35 cellular contexts compared by ENCODE assay signal in the genomic region with DNA sequence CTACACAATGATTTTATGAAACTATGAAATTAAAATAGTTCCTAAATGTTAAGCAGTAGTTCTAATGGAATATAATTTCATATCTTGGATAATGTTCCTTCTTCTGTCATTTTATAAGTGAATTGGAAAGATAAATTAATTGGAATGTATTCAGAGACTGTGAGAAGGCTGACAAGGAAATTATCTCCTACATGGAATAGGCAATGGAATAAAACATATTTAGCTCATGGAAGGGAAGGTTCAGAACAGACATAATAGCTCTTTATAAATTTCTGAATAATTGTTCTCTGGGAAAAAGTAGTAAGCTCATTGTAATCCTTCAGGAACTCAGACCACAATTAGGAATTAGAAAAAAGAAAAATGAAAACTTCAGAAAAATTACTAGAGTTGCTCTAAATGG.
DNase-seq lines count a peak whose midpoint lies in the region; ATAC-seq, FAIRE-seq and TF ChIP-seq lines count a peak whose summit lies in the region.
"Had no signal": no experiment of that assay in that cellular context is flagged by ENCODE, and none has a peak within 500 bp of the region (broad histone marks: within the 10 kb centered on the region; RNA-seq: fewer than 3 reads in every experiment).

No MANE protein-coding gene starts in this region.

- H3K9me2 ChIP-seq in neural cell (ENCODE audit: insufficient read depth, low read length) = no peaks in the 10 kb centered on the region

- H4K20me1 ChIP-seq in neural cell (ENCODE audit: insufficient read depth) = no peaks in the 10 kb centered on the region
- H4K20me1 ChIP-seq: BLaER1; BLaER1 treated with 17β-estradiol and CSF1 and Interleukin-3, amounts not matched to agents 10 nM and 100 nM had no signal

- peaks cover 4 to 40% (median 15%) of the 10 kb centered on the region in 6 donors for H3K9me3 Mint-ChIP-seq in immature natural killer cell
- H3K9me3 Mint-ChIP-seq in activated T-helper 2 cell treated with anti-CD3 and anti-CD28 coated beads, Interferon-gamma antibody, Interleukin-2, Interleukin-4, amounts not matched to agents 10 μg/mL and 5 μg/mL and 100 μg/mL, durations not matched to agents 14 hours and 24 hours and 36 hours = peaks cover 9% of the 10 kb centered on the region

- TF ChIP-seq CTCF in neural cell (IDR thresholded peaks at IDR 0.05; ENCODE audit: poor library complexity, severe bottlenecking) = no peak

- H3K4me2 ChIP-seq in neural cell (ENCODE audit: low read length) = no peak overlapping the region
- H3K4me2 ChIP-seq: A549; BLaER1; BLaER1 treated with 17β-estradiol and CSF1 and Interleukin-3, amounts not matched to agents 10 nM and 100 nM had no signal

- DNase-seq in putamen (ENCODE audit: low spot score) = peak; percentile 10
- DNase-seq in small intestine = no peak
- DNase-seq in immature natural killer cell = no peak
- DNase-seq in activated T-helper 2 cell treated with anti-CD3 and anti-CD28 coated beads, Interferon-gamma antibody, Interleukin-2, Interleukin-4, amounts not matched to agents 10 μg/mL and 5 μg/mL and 100 μg/mL, durations not matched to agents 14 hours and 24 hours and 36 hours (ENCODE audit: low spot score) = no peak
- no peak for DNase-seq in left lobe of liver (ENCODE audit: low spot score)
- DNase-seq: 8988T; ACHN; AML-193; BE2C; C1 segment of cervical spinal cord; Caco-2; Calu3; CD4-positive, alpha-beta memory T cell; CD4-positive, alpha-beta T cell; CD4-positive, CD25-positive, alpha-beta regulatory T cell; CD8-positive, alpha-beta memory T cell; CD8-positive, alpha-beta T cell; COR-L47; DMS 273 treated with DMSO at 0.1 percent for 48 hours; DMS153; DMS53; DMS79; DMS79 treated with DMSO at 0.1 percent for 48 hours; DND-41; EL had no signal

- intact Hi-C loops in activated T-helper 2 cell treated with anti-CD3 and anti-CD28 coated beads, Interferon-gamma antibody, Interleukin-2, Interleukin-4, amounts not matched to agents 10 μg/mL and 5 μg/mL and 100 μg/mL, durations not matched to agents 14 hours and 24 hours and 36 hours (cut with micrococcal nuclease) = no loop called here

- TF ChIP-seq RAD21 in neural cell (conservative IDR thresholded peaks at IDR 0.05) = no peak

- no peaks in the 10 kb centered on the region for H3F3A ChIP-seq in neural cell (ENCODE audit: insufficient read depth, low read length, poor library complexity, severe bottlenecking)

- no peaks in the 10 kb centered on the region for H3K36me3 ChIP-seq in neural cell (ENCODE audit: insufficient read depth, low read length)
- no peaks in the 10 kb centered on the region for H3K36me3 ChIP-seq in small intestine (ENCODE audit: control insufficient read depth in 2 of 2, insufficient read depth in 2 of 2, low read length in 2 of 2)
- H3K36me3 ChIP-seq: BE2C; BLaER1; BLaER1 treated with 17β-estradiol and CSF1 and Interleukin-3, amounts not matched to agents 10 nM and 100 nM had no signal

- no peaks in the 10 kb centered on the region for H3K36me3 Mint-ChIP-seq in immature natural killer cell
- H3K36me3 Mint-ChIP-seq in activated T-helper 2 cell treated with anti-CD3 and anti-CD28 coated beads, Interferon-gamma antibody, Interleukin-2, Interleukin-4, amounts not matched to agents 10 μg/mL and 5 μg/mL and 100 μg/mL, durations not matched to agents 14 hours and 24 hours and 36 hours (ENCODE audit: low read depth) = no peaks in the 10 kb centered on the region
- H3K36me3 Mint-ChIP-seq: CD14-positive monocyte; CD4-positive, alpha-beta memory T cell; CD4-positive, CD25-positive, alpha-beta regulatory T cell; CD8-positive, alpha-beta T cell had no signal

- no peak overlapping the region for H3K4me3 ChIP-seq in neural cell (ENCODE audit: low read length)
- no peak overlapping the region for H3K4me3 ChIP-seq in small intestine (ENCODE audit: low read depth in 1 of 2, low read length in 2 of 2)
- H3K4me3 ChIP-seq: A549; BLaER1; BLaER1 treated with 17β-estradiol and CSF1 and Interleukin-3, amounts not matched to agents 10 nM and 100 nM had no signal

- no peaks in the 10 kb centered on the region for H3K9me3 ChIP-seq in neural cell (ENCODE audit: low read length)
- H3K9me3 ChIP-seq in small intestine (ENCODE audit: control insufficient read depth, low read depth) = no peaks in the 10 kb centered on the region
- H3K9me3 ChIP-seq: BE2C; BLaER1; BLaER1 treated with 17β-estradiol and CSF1 and Interleukin-3, amounts not matched to agents 10 nM and 100 nM; Caco-2 had no signal

- no peaks in the 10 kb centered on the region for H3K4me1 ChIP-seq in small intestine (ENCODE audit: control insufficient read depth in 2 of 2, insufficient read depth in 1 of 2, low read depth in 1 of 2, low read length in 1 of 2)
- H3K4me1 ChIP-seq: A549; BE2C; BLaER1; BLaER1 treated with 17β-estradiol and CSF1 and Interleukin-3, amounts not matched to agents 10 nM and 100 nM; Caco-2 had no signal

- H3K79me2 ChIP-seq in neural cell (replicated peaks; ENCODE audit: insufficient read depth, low read length) = no peaks in the 10 kb centered on the region

- H3K4me3 Mint-ChIP-seq in immature natural killer cell = no peak overlapping the region
- H3K4me3 Mint-ChIP-seq in activated T-helper 2 cell treated with anti-CD3 and anti-CD28 coated beads, Interferon-gamma antibody, Interleukin-2, Interleukin-4, amounts not matched to agents 10 μg/mL and 5 μg/mL and 100 μg/mL, durations not matched to agents 14 hours and 24 hours and 36 hours (ENCODE audit: low read depth) = no peak overlapping the region
- H3K4me3 Mint-ChIP-seq: B cell; CD14-positive monocyte; CD4-positive, alpha-beta memory T cell; CD4-positive, alpha-beta T cell; CD4-positive, CD25-positive, alpha-beta regulatory T cell; CD8-positive, alpha-beta memory T cell; CD8-positive, alpha-beta T cell had no signal

- peaks cover 0 to 2% (median 0%) of the 10 kb centered on the region in 3 donors for H3K27me3 Mint-ChIP-seq in immature natural killer cell (ENCODE audit: low read depth in 3 of 3)
- no peaks in the 10 kb centered on the region for H3K27me3 Mint-ChIP-seq in activated T-helper 2 cell treated with anti-CD3 and anti-CD28 coated beads, Interferon-gamma antibody, Interleukin-2, Interleukin-4, amounts not matched to agents 10 μg/mL and 5 μg/mL and 100 μg/mL, durations not matched to agents 14 hours and 24 hours and 36 hours (ENCODE audit: low read depth)
- H3K27me3 Mint-ChIP-seq: B cell; CD4-positive, alpha-beta memory T cell; CD4-positive, alpha-beta T cell; CD4-positive, CD25-positive, alpha-beta regulatory T cell; CD8-positive, alpha-beta memory T cell had no signal

- H3K9ac ChIP-seq in neural cell (ENCODE audit: low read length) = no peak overlapping the region
- H3K9ac ChIP-seq: BLaER1; BLaER1 treated with 17β-estradiol and CSF1 and Interleukin-3, amounts not matched to agents 10 nM and 100 nM had no signal

- H3K4me1 Mint-ChIP-seq in immature natural killer cell = no peaks in the 10 kb centered on the region
- H3K4me1 Mint-ChIP-seq in activated T-helper 2 cell treated with anti-CD3 and anti-CD28 coated beads, Interferon-gamma antibody, Interleukin-2, Interleukin-4, amounts not matched to agents 10 μg/mL and 5 μg/mL and 100 μg/mL, durations not matched to agents 14 hours and 24 hours and 36 hours (ENCODE audit: low read depth) = no peaks in the 10 kb centered on the region
- H3K4me1 Mint-ChIP-seq: B cell; CD14-positive monocyte; CD4-positive, alpha-beta memory T cell; CD4-positive, CD25-positive, alpha-beta regulatory T cell; CD8-positive, alpha-beta memory T cell had no signal

- H3K27me3 ChIP-seq in neural cell (ENCODE audit: insufficient read depth, low read depth, low read length) (no peaks in the 10 kb centered on the region), small intestine (ENCODE audit: control insufficient read depth in 2 of 2, insufficient read depth in 2 of 2, low read length in 2 of 2) (no peaks in the 10 kb centered on the region)
- H3K27me3 ChIP-seq: BE2C; BLaER1; BLaER1 treated with 17β-estradiol and CSF1 and Interleukin-3, amounts not matched to agents 10 nM and 100 nM had no signal

- ATAC-seq in left lobe of liver = no peak
- ATAC-seq: A549; CD8-positive, alpha-beta T cell had no signal

- peak; percentile 36 for FAIRE-seq in small intestine (lab: Jason Lieb, UNC)
- FAIRE-seq: A204.1, A549, D721Med had no signal

- no peak for TF ChIP-seq EP300 in neural cell (conservative IDR thresholded peaks at IDR 0.05; ENCODE audit: poor library complexity, severe bottlenecking)

- no peak overlapping the region for H3K27ac Mint-ChIP-seq in immature natural killer cell
- H3K27ac Mint-ChIP-seq in activated T-helper 2 cell treated with anti-CD3 and anti-CD28 coated beads, Interferon-gamma antibody, Interleukin-2, Interleukin-4, amounts not matched to agents 10 μg/mL and 5 μg/mL and 100 μg/mL, durations not matched to agents 14 hours and 24 hours and 36 hours = no peak overlapping the region
- H3K27ac Mint-ChIP-seq: B cell; CD14-positive monocyte; CD4-positive, alpha-beta memory T cell; CD4-positive, alpha-beta T cell; CD4-positive, CD25-positive, alpha-beta regulatory T cell; CD8-positive, alpha-beta memory T cell; CD8-positive, alpha-beta T cell had no signal

- H3K27ac ChIP-seq in neural cell (ENCODE audit: low read length) (peak overlapping the region; percentile 21), small intestine (ENCODE audit: low read depth in 1 of 2, low read length in 1 of 2) (no peak overlapping the region)
- H3K27ac ChIP-seq: 22Rv1; A549; BLaER1; BLaER1 treated with 17β-estradiol and CSF1 and Interleukin-3, amounts not matched to agents 10 nM and 100 nM; C4-2B had no signal

- H2AFZ ChIP-seq in neural cell (ENCODE audit: low read depth, low read length) = no peak overlapping the region
